Comparison of ENCODE assay signal across 25 cellular contexts in the genomic region with DNA sequence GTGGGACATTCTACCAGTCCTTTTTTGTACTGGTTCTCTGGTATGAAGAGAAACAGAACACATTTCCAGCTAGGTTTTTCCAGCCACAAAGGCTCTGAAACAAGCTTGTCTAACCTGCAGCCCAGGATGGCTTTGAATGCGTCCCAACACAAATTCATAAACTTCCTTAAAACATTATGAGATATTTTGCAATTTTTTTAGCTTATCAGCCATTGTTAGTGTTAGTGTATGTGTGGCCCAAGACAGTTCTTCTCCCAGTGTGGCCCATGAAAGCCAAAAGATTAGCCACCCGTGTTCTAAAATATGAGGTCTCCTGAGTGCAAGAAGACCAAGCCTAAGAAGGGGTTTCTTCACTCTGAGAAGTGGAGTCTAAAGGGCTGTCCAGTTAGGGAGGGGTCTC. TPM values are rescaled to one million over a fixed set of nuclear protein-coding genes. Genes with fewer than 3 reads are reported as not detected.
A peak's percentile ranks its signal among the peaks of the same experiment; 100 is the strongest.
DNase-seq lines count a peak whose midpoint lies in the region; ATAC-seq and TF ChIP-seq lines count a peak whose summit lies in the region.
"Had no signal": no experiment of that assay in that cellular context is flagged by ENCODE, and none has a peak within 500 bp of the region (broad histone marks: within the 10 kb centered on the region; RNA-seq: fewer than 3 reads in every experiment).

No MANE protein-coding gene starts in this region.

- H3K4me1 ChIP-seq in right cardiac atrium (ENCODE audit: control insufficient read depth, insufficient read depth, low read length) (peaks cover 16% of the 10 kb centered on the region), trophoblast cell (ENCODE audit: control insufficient read depth in 1 of 2, insufficient read depth in 2 of 2, low read length in 2 of 2) (peaks cover 16 to 29% of the 10 kb centered on the region in 2 experiments), vagina (peaks cover 7% of the 10 kb centered on the region)

- no peak for TF ChIP-seq POLR2A in vagina (IDR thresholded peaks at IDR 0.05)

- peak overlapping the region; percentile 41 for H3K18ac ChIP-seq in trophoblast cell (ENCODE audit: low read length)

- intact Hi-C loops in right cardiac atrium (cut with DNase I) (loop anchor here (2.0 to 5.0 kb wide), 4 partner anchors 38 to 304 kb away; no protein-coding TSS in a partner anchor), Right ventricle myocardium superior (cut with DNase I) (loop anchor here (5.0 kb wide), 1 partner anchor 300 kb away; no protein-coding TSS in a partner anchor), vagina (cut with DNase I) (loop anchor here (5.0 kb wide), 1 partner anchor 40 kb away; no protein-coding TSS in a partner anchor)

- peaks cover 4% of the 10 kb centered on the region for H3K4me1 Mint-ChIP-seq in activated T-helper 17 cell treated with anti-CD3 and anti-CD28 coated beads, Interleukin-2, amount 50 U/mL, for 72 hours
- H3K4me1 Mint-ChIP-seq: CD8-positive, alpha-beta memory T cell; memory B cell had no signal

- DNase-seq in right cardiac atrium (no peak), Right ventricle myocardium superior (no peak), trophoblast cell (peak in 1 of 2 donors; percentile 33), vagina (ENCODE audit: extremely low spot score in 2 of 2) (no peak), AG08395 (ENCODE audit: low spot score) (no peak), SK-N-DZ (ENCODE audit: low spot score) (no peak)
- DNase-seq: activated CD4-positive, alpha-beta T cell treated with anti-CD3 and anti-CD28 coated beads for 36 hours; activated CD8-positive, alpha-beta memory T cell treated with anti-CD3 and anti-CD28 coated beads for 24 hours; activated naive CD4-positive, alpha-beta T cell; brain microvascular endothelial cell; CD8-positive, alpha-beta memory T cell; DMS 273 treated with DMSO at 0.1 percent for 48 hours; effector memory CD4-positive, alpha-beta T cell; erythroblast; foreskin fibroblast; GOT3; NCI-H446; NCI-H774; stimulated activated CD8-positive, alpha-beta memory T cell treated with anti-CD3 and anti-CD28 coated beads, Interleukin-4, amount 100 ng/mL, for 48 hours; T-helper 2 cell had no signal

- no peaks in the 10 kb centered on the region for H3K79me2 ChIP-seq in trophoblast cell (ENCODE audit: control insufficient read depth, insufficient read depth, low read length, poor library complexity)

- peaks cover 19% of the 10 kb centered on the region for H3K79me1 ChIP-seq in trophoblast cell (ENCODE audit: low read length)

- H3K36me3 Mint-ChIP-seq in activated T-helper 17 cell treated with anti-CD3 and anti-CD28 coated beads, Interleukin-2, amount 50 U/mL, for 72 hours (ENCODE audit: low read depth), result no peaks in the 10 kb centered on the region
- H3K36me3 Mint-ChIP-seq: CD8-positive, alpha-beta memory T cell had no signal

- H3K23ac ChIP-seq in trophoblast cell (ENCODE audit: low read length), result no peak overlapping the region

- 63% methylated on average over 2 of the region's 2 CpGs for WGBS in right cardiac atrium
- no CpG with 5 or more reads among the region's 2 CpGs for WGBS in trophoblast cell (ENCODE audit: extremely low coverage, insufficient coverage, insufficient read length)

- peak overlapping the region; percentile 37 for H3K27ac ChIP-seq in right cardiac atrium (ENCODE audit: low read length)
- H3K27ac ChIP-seq in trophoblast cell (ENCODE audit: low read depth, low read length), result peak overlapping the region; percentile 91
- H3K27ac ChIP-seq in vagina, result peak overlapping the region; percentile 1
- H3K27ac ChIP-seq: brain microvascular endothelial cell had no signal

- H4K8ac ChIP-seq in trophoblast cell (ENCODE audit: low read depth, low read length), result peak overlapping the region; percentile 39

- peaks cover 8% of the 10 kb centered on the region for H3K9me3 Mint-ChIP-seq in activated T-helper 17 cell treated with anti-CD3 and anti-CD28 coated beads, Interleukin-2, amount 50 U/mL, for 72 hours

- H3K4me3 ChIP-seq in right cardiac atrium (ENCODE audit: low read length) (no peak overlapping the region), trophoblast cell (ENCODE audit: low read depth, low read length) (no peak overlapping the region), vagina (no peak overlapping the region)
- H3K4me3 ChIP-seq: prostate gland had no signal

- H2BK12ac ChIP-seq in trophoblast cell (ENCODE audit: low read length), result peak overlapping the region; percentile 59

- no peak overlapping the region for H4K12ac ChIP-seq in trophoblast cell (ENCODE audit: low read depth, low read length)

- H3K9ac ChIP-seq in trophoblast cell (ENCODE audit: low read length), result no peak overlapping the region

- ATAC-seq in right cardiac atrium, result peak in 1 of 2 donors; percentile 9
- no peak for ATAC-seq in Right ventricle myocardium superior (ENCODE audit: poor library complexity)
- no peak for ATAC-seq in activated T-helper 17 cell treated with anti-CD3 and anti-CD28 coated beads, Interleukin-2, amount 50 U/mL, for 72 hours (replicated peaks)
- no peak for ATAC-seq in HG03159 (IDR thresholded peaks at IDR 0.05; ENCODE audit: unreplicated experiment)
- ATAC-seq: activated CD4-positive, alpha-beta T cell treated with anti-CD3 and anti-CD28 coated beads for 36 hours had no signal

- peak overlapping the region; percentile 37 for H2AK5ac ChIP-seq in trophoblast cell (ENCODE audit: low read length)

- H3K4me3 Mint-ChIP-seq in activated T-helper 17 cell treated with anti-CD3 and anti-CD28 coated beads, Interleukin-2, amount 50 U/mL, for 72 hours, result no peak overlapping the region
- H3K4me3 Mint-ChIP-seq: activated CD4-positive, alpha-beta T cell treated with anti-CD3 and anti-CD28 coated beads for 36 hours; CD8-positive, alpha-beta memory T cell; memory B cell had no signal

- no peaks in the 10 kb centered on the region for H3K27me3 ChIP-seq in right cardiac atrium (ENCODE audit: control insufficient read depth, insufficient read depth)
- H3K27me3 ChIP-seq in trophoblast cell (ENCODE audit: insufficient read depth, low read length), result no peaks in the 10 kb centered on the region
- H3K27me3 ChIP-seq in vagina, result no peaks in the 10 kb centered on the region
- H3K27me3 ChIP-seq: brain microvascular endothelial cell had no signal

- H3K9me3 ChIP-seq in right cardiac atrium (ENCODE audit: control insufficient read depth, low read length) (no peaks in the 10 kb centered on the region), trophoblast cell (ENCODE audit: insufficient read depth, low read depth, low read length) (peaks cover 1% of the 10 kb centered on the region), vagina (no peaks in the 10 kb centered on the region)
- H3K9me3 ChIP-seq: prostate gland had no signal

- TF ChIP-seq CTCF in vagina (IDR thresholded peaks at IDR 0.05), result no peak

- H3K27ac Mint-ChIP-seq in activated T-helper 17 cell treated with anti-CD3 and anti-CD28 coated beads, Interleukin-2, amount 50 U/mL, for 72 hours, result peak overlapping the region; percentile 20
- H3K27ac Mint-ChIP-seq: activated CD4-positive, alpha-beta T cell treated with anti-CD3 and anti-CD28 coated beads for 36 hours; CD8-positive, alpha-beta memory T cell; memory B cell had no signal

- H2BK5ac ChIP-seq in trophoblast cell (ENCODE audit: low read depth, low read length, poor library complexity), result peak overlapping the region; percentile 77

- no peak overlapping the region for H3K4me2 ChIP-seq in trophoblast cell (ENCODE audit: low read length)

- no peak overlapping the region for H3K4ac ChIP-seq in trophoblast cell (ENCODE audit: low read depth, low read length)

- H3K36me3 ChIP-seq in trophoblast cell (ENCODE audit: control insufficient read depth in 1 of 2, insufficient read depth in 2 of 2, low read length in 2 of 2) (no peaks in the 10 kb centered on the region), vagina (no peaks in the 10 kb centered on the region)
- H3K36me3 ChIP-seq: brain microvascular endothelial cell, prostate gland had no signal

- peak overlapping the region; percentile 80 for H3K14ac ChIP-seq in trophoblast cell (ENCODE audit: low read length)

- no peak overlapping the region for H2AFZ ChIP-seq in trophoblast cell (ENCODE audit: insufficient read depth, low read length, poor library complexity)

- no peaks in the 10 kb centered on the region for H3K27me3 Mint-ChIP-seq in activated T-helper 17 cell treated with anti-CD3 and anti-CD28 coated beads, Interleukin-2, amount 50 U/mL, for 72 hours
- H3K27me3 Mint-ChIP-seq: memory B cell had no signal

- peak overlapping the region; percentile 82 for H4K91ac ChIP-seq in trophoblast cell (ENCODE audit: low read depth, low read length)

- peak overlapping the region; percentile 91 for H2BK120ac ChIP-seq in trophoblast cell (ENCODE audit: insufficient read depth, low read length, poor library complexity)

RNA-seq across cellular contexts. Expression of a gene that starts 18.4 kb away (rescaled TPM):
- total RNA-seq in right cardiac atrium (10 to 100 TPM; 13.7 to 33.7 (median 17.3) TPM), Right ventricle myocardium superior (17.4 TPM), vagina (35.1 TPM)
- polyA plus RNA-seq in right cardiac atrium, result 18.6 TPM
- not detected for total RNA-seq in activated T-helper 17 cell treated with anti-CD3 and anti-CD28 coated beads, Interleukin-2, amount 50 U/mL, for 72 hours
- polyA plus RNA-seq in trophoblast cell (2013), result 9.0 and 10.2 TPM in 2 replicates
- not detected in 2 replicates for polyA plus RNA-seq in SK-N-DZ (2014; cell fraction: cytosol; rRNA removed)
- not detected in 2 replicates for polyA plus RNA-seq in SK-N-DZ (2014; cell fraction: nucleus; rRNA removed)
- total RNA-seq: CD8-positive, alpha-beta memory T cell; OCI-LY7 had no signal
- polyA plus RNA-seq: CD8-positive, alpha-beta memory T cell had no signal

Comparison
In these comparisons a context has a peak if more than half of its experiments do, and no peak if none do; other contexts are left out.
1. H3K27ac ChIP-seq: peak in every context shown above with its lines; median percentile 91 in trophoblast cell; 37 in right cardiac atrium; 1 in vagina.
2. RNA of a gene that starts 18.4 kb away (total RNA-seq): 35.1 TPM in vagina (single experiment), 13.7 to 33.7 TPM in right cardiac atrium and 17.4 TPM in Right ventricle myocardium superior (single experiment); not detected in activated T-helper 17 cell treated with anti-CD3 and anti-CD28 coated beads, Interleukin-2, amount 50 U/mL, for 72 hours; every median in the first group is over 10 times any median in the second.